19 cellular contexts compared by ENCODE assay signal in the genomic region with DNA sequence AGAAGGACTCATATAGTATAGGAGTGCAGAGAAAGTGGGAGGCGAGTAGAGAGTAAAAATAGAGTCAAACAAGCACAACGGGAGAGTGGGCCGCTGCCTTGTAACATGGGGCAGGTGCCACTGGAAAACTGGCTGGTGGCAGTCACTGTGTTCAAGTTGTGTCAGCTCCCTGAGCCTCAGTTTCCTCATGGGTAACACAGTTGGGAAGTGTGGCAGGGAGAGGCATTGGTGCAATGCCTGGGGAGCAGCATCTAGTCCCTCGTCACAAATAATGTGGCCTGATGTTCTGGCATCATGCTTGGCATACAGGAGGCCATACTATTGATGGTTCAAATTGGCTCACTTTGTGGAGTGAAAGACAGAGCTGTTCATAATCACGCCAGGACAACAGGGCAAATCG.
DNase-seq lines count a peak whose midpoint lies in the region; ATAC-seq, FAIRE-seq and TF ChIP-seq lines count a peak whose summit lies in the region.
"Had no signal": no experiment of that assay in that cellular context is flagged by ENCODE, and none has a peak within 500 bp of the region (broad histone marks: within the 10 kb centered on the region; RNA-seq: fewer than 3 reads in every experiment).

No MANE protein-coding gene starts in this region.

- intact Hi-C loops in CD8-positive, alpha-beta T cell (cut with DNase I, micrococcal nuclease), result no loop called here
- intact Hi-C loops in OCI-LY7 (cut with micrococcal nuclease; ENCODE audit: unreplicated experiment), result no loop called here
- intact Hi-C loops in K562 (cut with micrococcal nuclease), result no loop called here
- intact Hi-C loops in left colon (cut with DNase I, micrococcal nuclease), result no loop called here

- H3K4me1 Mint-ChIP-seq in CD8-positive, alpha-beta T cell (ENCODE audit: low read depth), result no peaks in the 10 kb centered on the region

- no peak overlapping the region for H3K4me3 Mint-ChIP-seq in CD8-positive, alpha-beta T cell
- H3K4me3 Mint-ChIP-seq: CD4-positive, alpha-beta memory T cell had no signal

- no peak for FAIRE-seq in K562 (lab: Jason Lieb, UNC)
- FAIRE-seq: A549, GM19239 had no signal

- H2AFZ ChIP-seq in OCI-LY7 (ENCODE audit: low read length) (peak overlapping the region; percentile 82; the same call in 1 of the 2 replicates), K562 (ENCODE audit: low read depth, low read length) (peak overlapping the region; percentile 73)

- H3K4me2 ChIP-seq in OCI-LY7 (ENCODE audit: low read length) (peak overlapping the region; percentile 42; the same call in 1 of the 2 replicates), K562 (ENCODE audit: insufficient read depth, low read length) (no peak overlapping the region)

- no peaks in the 10 kb centered on the region for H3K9me1 ChIP-seq in K562 (ENCODE audit: control insufficient read depth, insufficient read depth, low read length)

- TF ChIP-seq EP300 in K562 (IDR thresholded peaks at IDR 0.05; ENCODE audit: low read length), result no peak

- H4K20me1 ChIP-seq in OCI-LY7 (ENCODE audit: insufficient read depth, low read length), result no peaks in the 10 kb centered on the region
- H4K20me1 ChIP-seq in K562 (replicated peaks; ENCODE audit: control insufficient read depth, insufficient read depth, low read length), result no peaks in the 10 kb centered on the region

- no peaks in the 10 kb centered on the region for H3K36me3 ChIP-seq in CD8-positive, alpha-beta T cell (ENCODE audit: insufficient read depth, low read length)
- H3K36me3 ChIP-seq in OCI-LY7 (ENCODE audit: insufficient read depth, low read length) (peaks cover 3% of the 10 kb centered on the region; the same call in 1 of the 2 replicates), K562 (ENCODE audit: control insufficient read depth, insufficient read depth, low read length) (no peaks in the 10 kb centered on the region)
- H3K36me3 ChIP-seq: HAP-1 had no signal

- TF ChIP-seq CTCF in CD8-positive, alpha-beta T cell (IDR thresholded peaks at IDR 0.05), result no peak
- TF ChIP-seq CTCF in OCI-LY7 (conservative IDR thresholded peaks at IDR 0.05; ENCODE audit: low read length) (no peak), K562 (IDR thresholded peaks at IDR 0.05 in 2 of 3, conservative IDR thresholded peaks at IDR 0.05 in 1 of 3; ENCODE audit: insufficient read depth in 2 of 3, low read depth in 1 of 3, low read length in 3 of 3) (no peak)

- CTCF ChIA-PET in CD8-positive, alpha-beta T cell (lab: Charles Lee), result no interaction called here
- CTCF ChIA-PET in OCI-LY7 (lab: Charles Lee; ENCODE audit: unreplicated experiment) (no interaction called here), K562 (lab: Yijun Ruan, JAX; ENCODE audit: low intra/inter-chr PET ratio) (no interaction called here)

- H3K9me3 ChIP-seq in CD8-positive, alpha-beta T cell (ENCODE audit: low read length), result no peaks in the 10 kb centered on the region
- H3K9me3 ChIP-seq in OCI-LY7 (ENCODE audit: low read length) (peaks cover 13% of the 10 kb centered on the region; the same call in 1 of the 2 replicates), K562 (replicated peaks; ENCODE audit: control insufficient read depth, insufficient read depth, low read depth, low read length) (peaks cover 2% of the 10 kb centered on the region; the same call in 1 of the 2 replicates)
- H3K9me3 ChIP-seq: A549, HAP-1 had no signal

- TF ChIP-seq POLR2A in K562 (conservative IDR thresholded peaks at IDR 0.05), result no peak

- TF ChIP-seq RAD21 in K562 (CRISPR knock-in tag; conservative IDR thresholded peaks at IDR 0.05 in 1 of 2, IDR thresholded peaks at IDR 0.05 in 1 of 2), result no peak

- in situ Hi-C loops in K562 (cut with MboI), result no loop called here

- POLR2A ChIA-PET in CD8-positive, alpha-beta T cell (lab: Charles Lee), result interaction anchor here (1.5 to 1.6 kb wide), 2 partner anchors 14 to 44 kb away, joined by 3 to 4 read pairs; no protein-coding TSS in a partner anchor
- POLR2A ChIA-PET in OCI-LY7 (lab: Charles Lee), result interaction anchor here (0.7 to 3.1 kb wide), 8 partner anchors 8 to 111 kb away, joined by 3 to 14 read pairs (median 4); no protein-coding TSS in a partner anchor
- POLR2A ChIA-PET in K562 (lab: Yijun Ruan, JAX), result interaction anchor here (1.1 to 1.7 kb wide), 2 partner anchors 9 to 34 kb away, joined by 4 to 5 read pairs; no protein-coding TSS in a partner anchor

- H3K27me3 ChIP-seq in CD8-positive, alpha-beta T cell (ENCODE audit: insufficient read depth, low read length), result no peaks in the 10 kb centered on the region
- H3K27me3 ChIP-seq in K562 (ENCODE audit: control insufficient read depth in 2 of 2, insufficient read depth in 2 of 2, low read length in 2 of 2), result no peaks in the 10 kb centered on the region

- 0 out of 4 replicates have a peak overlapping the region, but pooled peaks of 1 of the 2 experiments have one; percentile 19 for H3K9ac ChIP-seq in K562 (ENCODE audit: insufficient read depth in 1 of 2, low read depth in 2 of 2, low read length in 2 of 2)

- H3K9me2 ChIP-seq in OCI-LY7 (ENCODE audit: insufficient read depth, low read length), result no peaks in the 10 kb centered on the region

- H3K4me1 ChIP-seq in CD8-positive, alpha-beta T cell (ENCODE audit: insufficient read depth, low read length), result no peaks in the 10 kb centered on the region
- H3K4me1 ChIP-seq in OCI-LY7 (ENCODE audit: insufficient read depth, low read length, poor library complexity, severe bottlenecking), result peaks cover 45% of the 10 kb centered on the region
- peaks cover 11 to 17% of the 10 kb centered on the region in 2 experiments; a peak in 3 of 5 replicates for H3K4me1 ChIP-seq in K562 (replicated peaks in 1 of 2; ENCODE audit: control insufficient read depth in 2 of 2, insufficient read depth in 2 of 2, low read length in 2 of 2)
- H3K4me1 ChIP-seq: A549, HAP-1 had no signal

- 76% methylated on average over 6 of the region's 6 CpGs for WGBS in K562 (ENCODE audit: insufficient coverage, low coverage, missing lambda C conversion rate)

- H3K27ac ChIP-seq in CD8-positive, alpha-beta T cell (ENCODE audit: low read depth, low read length), result no peak overlapping the region
- no peak overlapping the region for H3K27ac ChIP-seq in OCI-LY7 (ENCODE audit: low read depth, low read length, poor library complexity, severe bottlenecking)
- no peak overlapping the region for H3K27ac ChIP-seq in K562 (ENCODE audit: extremely low read depth, low read depth, low read length)
- H3K27ac ChIP-seq: 22Rv1, A549, C4-2B had no signal

- no peak for ATAC-seq in CD8-positive, alpha-beta T cell
- ATAC-seq in K562, result no peak
- peak; percentile 22 for ATAC-seq in left colon

- no peaks in the 10 kb centered on the region for H3K36me3 Mint-ChIP-seq in CD8-positive, alpha-beta T cell

- H3K79me2 ChIP-seq in OCI-LY7 (ENCODE audit: insufficient read depth, low read depth, low read length) (no peaks in the 10 kb centered on the region), K562 (ENCODE audit: control insufficient read depth, insufficient read depth, low read length) (no peaks in the 10 kb centered on the region)

- H3K27ac Mint-ChIP-seq in CD8-positive, alpha-beta T cell, result peak overlapping the region; percentile 3

- H3K4me3 ChIP-seq in CD8-positive, alpha-beta T cell (ENCODE audit: low read depth, low read length), result no peak overlapping the region
- no peak overlapping the region for H3K4me3 ChIP-seq in OCI-LY7 (ENCODE audit: low read depth, low read length, poor library complexity, severe bottlenecking)
- H3K4me3 ChIP-seq in K562, result no peak overlapping the region
- H3K4me3 ChIP-seq: A549, GM12878, HAP-1 had no signal

- no peaks in the 10 kb centered on the region for H3K27me3 Mint-ChIP-seq in CD8-positive, alpha-beta T cell (ENCODE audit: low read depth)
- H3K27me3 Mint-ChIP-seq: CD4-positive, alpha-beta memory T cell had no signal

- no peak for DNase-seq in CD8-positive, alpha-beta T cell
- DNase-seq in OCI-LY7 (ENCODE audit: low spot score) (no peak), K562 (ENCODE audit: extremely low read depth in 1 of 4, low spot score in 3 of 4) (no peak), left colon (no peak), NCI-H524 treated with DMSO at 0.1 percent for 48 hours (lab: John Stamatoyannopoulos, UW) (no peak), NCI-H1930 (lab: John Stamatoyannopoulos, UW) (no peak), RKO (ENCODE audit: low spot score) (no peak), NCI-H2107 treated with DMSO at 0.1 percent for 48 hours (lab: John Stamatoyannopoulos, UW; ENCODE audit: unreplicated experiment) (no peak)
- DNase-seq: AML-193; CD4-positive, alpha-beta memory T cell; DMS 273 treated with DMSO at 0.1 percent for 48 hours; DND-41; EL had no signal

- BruUV-seq in OCI-LY7 (replicated peaks; lab: Mats Ljungman, UMichigan) (no TSS peak), K562 (replicated peaks; lab: Mats Ljungman, UMichigan) (no TSS peak)

- peaks cover 2% of the 10 kb centered on the region for H3K9me3 Mint-ChIP-seq in CD8-positive, alpha-beta T cell

TF ChIP-seq in K562, 482 proteins besides CTCF, POLR2A, EP300 and RAD21:
- TF ChIP-seq, protein P1, sequence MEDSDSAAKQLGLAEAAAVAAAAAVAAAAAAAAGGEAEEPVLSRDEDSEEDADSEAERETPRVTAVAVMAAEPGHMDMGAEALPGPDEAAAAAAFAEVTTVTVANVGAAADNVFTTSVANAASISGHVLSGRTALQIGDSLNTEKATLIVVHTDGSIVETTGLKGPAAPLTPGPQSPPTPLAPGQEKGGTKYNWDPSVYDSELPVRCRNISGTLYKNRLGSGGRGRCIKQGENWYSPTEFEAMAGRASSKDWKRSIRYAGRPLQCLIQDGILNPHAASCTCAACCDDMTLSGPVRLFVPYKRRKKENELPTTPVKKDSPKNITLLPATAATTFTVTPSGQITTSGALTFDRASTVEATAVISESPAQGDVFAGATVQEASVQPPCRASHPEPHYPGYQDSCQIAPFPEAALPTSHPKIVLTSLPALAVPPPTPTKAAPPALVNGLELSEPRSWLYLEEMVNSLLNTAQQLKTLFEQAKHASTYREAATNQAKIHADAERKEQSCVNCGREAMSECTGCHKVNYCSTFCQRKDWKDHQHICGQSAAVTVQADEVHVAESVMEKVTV (CRISPR knock-in tag; IDR thresholded peaks at IDR 0.05), result no peak
- no peak for TF ChIP-seq KDM2B (CRISPR knock-in tag; IDR thresholded peaks at IDR 0.05)
- TF ChIP-seq EHMT2 (IDR thresholded peaks at IDR 0.05), result no peak
- TF ChIP-seq TAF7 (tag; IDR thresholded peaks at IDR 0.05), result no peak
- TF ChIP-seq HMG20A (CRISPR knock-in tag; conservative IDR thresholded peaks at IDR 0.05), result no peak
- no peak for TF ChIP-seq PML (IDR thresholded peaks at IDR 0.05; ENCODE audit: low read length)
- TF ChIP-seq ZNF764 (CRISPR knock-in tag; IDR thresholded peaks at IDR 0.05; ENCODE audit: low read depth), result no peak
- no peak for TF ChIP-seq OTX1 (CRISPR knock-in tag; IDR thresholded peaks at IDR 0.05)
- no peak for TF ChIP-seq ZNF76 (CRISPR knock-in tag; IDR thresholded peaks at IDR 0.05; ENCODE audit: borderline replicate concordance)
- no peak for TF ChIP-seq GTF2A2 (tag; IDR thresholded peaks at IDR 0.05)
- TF ChIP-seq NFE2 (IDR thresholded peaks at IDR 0.05; ENCODE audit: low read depth), result no peak
